29 cellular contexts compared by ENCODE assay signal in genomic region chr18:31575515-31576246, GRCh38. TPM values are rescaled to one million over a fixed set of nuclear protein-coding genes. Genes with fewer than 3 reads are reported as not detected.
"Had no signal": no experiment of that assay in that cellular context is flagged by ENCODE, and none has a peak within 500 bp of the region (broad histone marks: within the 10 kb centered on the region; RNA-seq: fewer than 3 reads in every experiment).

No MANE protein-coding gene starts in this region.

- H3K9me3 ChIP-seq: ascending aorta, body of pancreas, SJCRH30, SK-N-SH had no signal

- H3K27ac Mint-ChIP-seq: activated CD8-positive, alpha-beta memory T cell treated with anti-CD3 and anti-CD28 coated beads, Interleukin-2, amount 10 ng/mL, durations not matched to agents 7 days and 5 days; activated naive CD4-positive, alpha-beta T cell treated with anti-CD3 and anti-CD28 coated beads, Interleukin-2, amount 50 U/mL, for 72 hours; activated naive CD8-positive, alpha-beta T cell treated with anti-CD3 and anti-CD28 coated beads, Interleukin-2, amount 50 U/mL, for 24 hours; T-helper 1 cell treated with Interleukin-12 subunit alpha and Interleukin-12 subunit beta and Interleukin-4 antibody, amounts not matched to agents 30 μg/mL and 1 μg/mL, for 36 hours; WTC11 had no signal

- H3K4me2 ChIP-seq: SK-N-SH had no signal

- H3K36me3 ChIP-seq: ascending aorta, SJCRH30 had no signal

- H3K27ac ChIP-seq: ascending aorta, body of pancreas, SJCRH30 had no signal

- H3K4me1 ChIP-seq: ascending aorta, SJCRH30 had no signal

- H3K9ac ChIP-seq: SK-N-SH had no signal

- H3K9me3 Mint-ChIP-seq: activated naive CD4-positive, alpha-beta T cell treated with anti-CD3 and anti-CD28 coated beads, Interleukin-2, amount 50 U/mL, for 72 hours; activated naive CD8-positive, alpha-beta T cell treated with anti-CD3 and anti-CD28 coated beads, Interleukin-2, amount 50 U/mL, for 24 hours; activated T-cell treated with anti-CD3 and anti-CD28 coated beads, Interleukin-2, amount 50 U/mL, for 4 hours; central memory CD8-positive, alpha-beta T cell; T-helper 1 cell treated with Interleukin-12 subunit alpha and Interleukin-12 subunit beta and Interleukin-4 antibody, amounts not matched to agents 30 μg/mL and 1 μg/mL, for 36 hours had no signal

- H3K4me3 Mint-ChIP-seq: activated CD8-positive, alpha-beta memory T cell treated with anti-CD3 and anti-CD28 coated beads, Interleukin-2, amount 10 ng/mL, durations not matched to agents 7 days and 5 days; activated naive CD8-positive, alpha-beta T cell treated with anti-CD3 and anti-CD28 coated beads, Interleukin-2, amount 50 U/mL, for 24 hours; activated T-cell treated with anti-CD3 and anti-CD28 coated beads, Interleukin-2, amount 50 U/mL, for 4 hours; central memory CD8-positive, alpha-beta T cell; T-helper 1 cell treated with Interleukin-12 subunit alpha and Interleukin-12 subunit beta and Interleukin-4 antibody, amounts not matched to agents 30 μg/mL and 1 μg/mL, for 36 hours; WTC11 had no signal

- H3K27me3 ChIP-seq: ascending aorta, body of pancreas, SJCRH30 had no signal

- ATAC-seq: activated CD8-positive, alpha-beta memory T cell treated with anti-CD3 and anti-CD28 coated beads, Interleukin-2, amount 10 ng/mL, durations not matched to agents 7 days and 5 days; activated naive CD4-positive, alpha-beta T cell treated with anti-CD3 and anti-CD28 coated beads, Interleukin-2, amount 50 U/mL, for 72 hours; activated naive CD8-positive, alpha-beta T cell treated with anti-CD3 and anti-CD28 coated beads, Interleukin-2, amount 50 U/mL, for 24 hours; activated T-cell treated with anti-CD3 and anti-CD28 coated beads, Interleukin-2, amount 50 U/mL, for 4 hours; body of pancreas; Panc1; Right ventricle myocardium inferior; WTC11 had no signal

- H3K36me3 Mint-ChIP-seq: activated CD8-positive, alpha-beta memory T cell treated with anti-CD3 and anti-CD28 coated beads, Interleukin-2, amount 10 ng/mL, durations not matched to agents 7 days and 5 days; activated naive CD4-positive, alpha-beta T cell treated with anti-CD3 and anti-CD28 coated beads, Interleukin-2, amount 50 U/mL, for 72 hours; WTC11 had no signal

- H3K4me1 Mint-ChIP-seq: activated CD8-positive, alpha-beta memory T cell treated with anti-CD3 and anti-CD28 coated beads, Interleukin-2, amount 10 ng/mL, durations not matched to agents 7 days and 5 days; activated naive CD8-positive, alpha-beta T cell treated with anti-CD3 and anti-CD28 coated beads, Interleukin-2, amount 50 U/mL, for 24 hours; central memory CD8-positive, alpha-beta T cell had no signal

- H3K4me3 ChIP-seq: ascending aorta, body of pancreas, SJCRH30 had no signal

- DNase-seq: activated CD4-positive, alpha-beta T cell treated with anti-CD3 and anti-CD28 coated beads for 48 hours; activated CD4-positive, alpha-beta T cell treated with anti-CD3 and anti-CD28 coated beads, Interleukin-2, amount 50 U/mL, for 4 hours; activated CD4-positive, CD25-positive, alpha-beta regulatory T cell treated with anti-CD3 and anti-CD28 coated beads, Interleukin-2, amount 50 U/mL, for 72 hours; activated CD8-positive, alpha-beta memory T cell treated with anti-CD3 and anti-CD28 coated beads, Interleukin-2, amount 10 ng/mL, durations not matched to agents 7 days and 5 days; activated effector memory CD4-positive, alpha-beta T cell treated with anti-CD3 and anti-CD28 coated beads, Interleukin-2, amount 50 U/mL, for 16 hours; activated naive CD4-positive, alpha-beta T cell treated with Interleukin-2 at 50 U/mL for 16 hours; activated naive CD8-positive, alpha-beta T cell treated with anti-CD3 and anti-CD28 coated beads, Interleukin-2, amount 50 U/mL, for 24 hours; activated T-cell treated with anti-CD3 and anti-CD28 coated beads, Interleukin-2, amount 50 U/mL, for 4 hours; amniotic stem cell; body of pancreas; KBM-7; NCI-H1092; NCI-H1930; NCI-H2171 treated with DMSO at 0.1 percent for 48 hours; NCI-H226; NCI-H82; RPMI8226; SJCRH30; SK-N-SH had no signal

- H3K27me3 Mint-ChIP-seq: activated CD8-positive, alpha-beta memory T cell treated with anti-CD3 and anti-CD28 coated beads, Interleukin-2, amount 10 ng/mL, durations not matched to agents 7 days and 5 days; activated naive CD8-positive, alpha-beta T cell treated with anti-CD3 and anti-CD28 coated beads, Interleukin-2, amount 50 U/mL, for 24 hours; central memory CD8-positive, alpha-beta T cell had no signal

RNA-seq across cellular contexts. Expression of gene TTR, which starts 16.0 kb away (rescaled TPM):
- total RNA-seq: activated CD8-positive, alpha-beta memory T cell treated with anti-CD3 and anti-CD28 coated beads, Interleukin-2, amount 10 ng/mL, durations not matched to agents 7 days and 5 days; activated naive CD4-positive, alpha-beta T cell treated with anti-CD3 and anti-CD28 coated beads, Interleukin-2, amount 50 U/mL, for 72 hours; LHCN-M2; MCF 10A; NCI-H460; Right ventricle myocardium inferior; SJCRH30 had no signal
- polyA plus RNA-seq: SK-N-SH had no signal
